In genomic region chr3:186705882-186706780, GRCh38 we compare ENCODE assay signal across 10 cellular contexts. TPM values are rescaled to one million over a fixed set of nuclear protein-coding genes. Genes with fewer than 3 reads are reported as not detected.
DNase-seq lines count a peak whose midpoint lies in the region; ATAC-seq lines count a peak whose summit lies in the region.
"Had no signal": no experiment of that assay in that cellular context is flagged by ENCODE, and none has a peak within 500 bp of the region (broad histone marks: within the 10 kb centered on the region; RNA-seq: fewer than 3 reads in every experiment).

No MANE protein-coding gene starts in this region.

- H3K4me3 Mint-ChIP-seq in activated naive CD4-positive, alpha-beta T cell treated with anti-CD3 and anti-CD28 coated beads for 36 hours, result no peak overlapping the region
- no peak overlapping the region for H3K4me3 Mint-ChIP-seq in activated naive CD4-positive, alpha-beta T cell treated with anti-CD3 and anti-CD28 coated beads, Interleukin-2, amount 10 ng/mL, durations not matched to agents 7 days and 5 days

- CTCF ChIA-PET in activated naive CD4-positive, alpha-beta T cell treated with anti-CD3 and anti-CD28 coated beads for 36 hours (lab: Charles Lee), result interaction anchor here (0.9 kb wide), 1 partner anchor 19 kb away, joined by 3 read pairs; no protein-coding TSS in a partner anchor
- CTCF ChIA-PET in activated naive CD4-positive, alpha-beta T cell treated with anti-CD3 and anti-CD28 coated beads, Interleukin-2, amount 10 ng/mL, durations not matched to agents 7 days and 5 days (lab: Charles Lee), result no interaction called here

- H3K4me1 Mint-ChIP-seq in activated naive CD4-positive, alpha-beta T cell treated with anti-CD3 and anti-CD28 coated beads for 36 hours (ENCODE audit: low read depth), result peaks cover 9% of the 10 kb centered on the region
- H3K4me1 Mint-ChIP-seq in activated naive CD4-positive, alpha-beta T cell treated with anti-CD3 and anti-CD28 coated beads, Interleukin-2, amount 10 ng/mL, durations not matched to agents 7 days and 5 days, result peaks cover 10% of the 10 kb centered on the region

- peak; percentile 79 for DNase-seq in activated naive CD4-positive, alpha-beta T cell treated with anti-CD3 and anti-CD28 coated beads for 36 hours
- DNase-seq in activated naive CD4-positive, alpha-beta T cell treated with anti-CD3 and anti-CD28 coated beads, Interleukin-2, amount 50 U/mL, for 16 hours, result no peak
- peak; percentile 86 for DNase-seq in Jurkat, Clone E6-1 (ENCODE audit: low read depth, low spot score)
- peak; percentile 53 for DNase-seq in activated naive CD4-positive, alpha-beta T cell treated with anti-CD3 and anti-CD28 coated beads, Interleukin-2, amount 10 ng/mL, durations not matched to agents 7 days and 5 days
- peak; percentile 11 for DNase-seq in stimulated activated naive CD4-positive, alpha-beta T cell treated with Interleukin-2 at 50 U/mL for 16 hours (lab: John Stamatoyannopoulos, UW)
- DNase-seq in NCI-H510A (lab: John Stamatoyannopoulos, UW) (no peak), HUDEP-2 (lab: John Stamatoyannopoulos, UW; ENCODE audit: unreplicated experiment in 76 of 76) (no peak)
- DNase-seq: PC-9 had no signal

- ATAC-seq in GM19324 (IDR thresholded peaks at IDR 0.05; ENCODE audit: low FRiP score, unreplicated experiment), result no peak

- no peaks in the 10 kb centered on the region for H3K36me3 Mint-ChIP-seq in activated naive CD4-positive, alpha-beta T cell treated with anti-CD3 and anti-CD28 coated beads for 36 hours (ENCODE audit: low read depth)
- H3K36me3 Mint-ChIP-seq in activated naive CD4-positive, alpha-beta T cell treated with anti-CD3 and anti-CD28 coated beads, Interleukin-2, amount 10 ng/mL, durations not matched to agents 7 days and 5 days, result no peaks in the 10 kb centered on the region

- H3K27ac Mint-ChIP-seq in activated naive CD4-positive, alpha-beta T cell treated with anti-CD3 and anti-CD28 coated beads for 36 hours, result no peak overlapping the region
- H3K27ac Mint-ChIP-seq in activated naive CD4-positive, alpha-beta T cell treated with anti-CD3 and anti-CD28 coated beads, Interleukin-2, amount 10 ng/mL, durations not matched to agents 7 days and 5 days, result no peak overlapping the region

- intact Hi-C loops in activated naive CD4-positive, alpha-beta T cell treated with anti-CD3 and anti-CD28 coated beads for 36 hours (cut with micrococcal nuclease), result no loop called here

- H3K4me3 ChIP-seq in Jurkat, Clone E6-1 (ENCODE audit: low read length), result no peak overlapping the region
- H3K4me3 ChIP-seq: lung, PC-9 had no signal

- H3K27me3 Mint-ChIP-seq in activated naive CD4-positive, alpha-beta T cell treated with anti-CD3 and anti-CD28 coated beads for 36 hours (ENCODE audit: low read depth), result peaks cover 21% of the 10 kb centered on the region
- H3K27me3 Mint-ChIP-seq in activated naive CD4-positive, alpha-beta T cell treated with anti-CD3 and anti-CD28 coated beads, Interleukin-2, amount 10 ng/mL, durations not matched to agents 7 days and 5 days, result peaks cover 39% of the 10 kb centered on the region

- H3K9me3 Mint-ChIP-seq in activated naive CD4-positive, alpha-beta T cell treated with anti-CD3 and anti-CD28 coated beads for 36 hours, result no peaks in the 10 kb centered on the region
- no peaks in the 10 kb centered on the region for H3K9me3 Mint-ChIP-seq in activated naive CD4-positive, alpha-beta T cell treated with anti-CD3 and anti-CD28 coated beads, Interleukin-2, amount 10 ng/mL, durations not matched to agents 7 days and 5 days

RNA-seq across cellular contexts. Expression of gene KNG1, which starts 11.0 kb away (rescaled TPM):
- not detected for total RNA-seq in activated naive CD4-positive, alpha-beta T cell treated with anti-CD3 and anti-CD28 coated beads for 36 hours
- polyA plus RNA-seq in Jurkat, Clone E6-1 (2012; ENCODE audit: insufficient read depth, insufficient read length), result not detected
- total RNA-seq: PC-9 had no signal

RNA-seq across cellular contexts. Expression of gene HRG, which starts 40.3 kb away (rescaled TPM):
- total RNA-seq in activated naive CD4-positive, alpha-beta T cell treated with anti-CD3 and anti-CD28 coated beads for 36 hours, result not detected
- not detected for polyA plus RNA-seq in Jurkat, Clone E6-1 (2012; ENCODE audit: insufficient read depth, insufficient read length)
- polyA plus RNA-seq: lung had no signal

Comparison
In these comparisons a context has a peak if more than half of its experiments do, and no peak if none do; other contexts are left out.
1. DNase-seq: peak in activated naive CD4-positive, alpha-beta T cell treated with anti-CD3 and anti-CD28 coated beads for 36 hours (single experiment), Jurkat, Clone E6-1 (single experiment), activated naive CD4-positive, alpha-beta T cell treated with anti-CD3 and anti-CD28 coated beads, Interleukin-2, amount 10 ng/mL, durations not matched to agents 7 days and 5 days (single experiment) and stimulated activated naive CD4-positive, alpha-beta T cell treated with Interleukin-2 at 50 U/mL for 16 hours (single experiment); none in activated naive CD4-positive, alpha-beta T cell treated with anti-CD3 and anti-CD28 coated beads, Interleukin-2, amount 50 U/mL, for 16 hours (single experiment), NCI-H510A (single experiment) and HUDEP-2 (0 of 76).